In genomic region chr17:74485841-74486240, GRCh38 we compare ENCODE assay signal across 20 cellular contexts. TPM values are rescaled to one million over a fixed set of nuclear protein-coding genes. Genes with fewer than 3 reads are reported as not detected.
"Had no signal": no experiment of that assay in that cellular context is flagged by ENCODE, and none has a peak within 500 bp of the region (broad histone marks: within the 10 kb centered on the region; RNA-seq: fewer than 3 reads in every experiment).

No MANE protein-coding gene starts in this region.

- H3K9me3 ChIP-seq: colonic mucosa, heart left ventricle, lower lobe of right lung, transverse colon had no signal

- H3K27me3 ChIP-seq: colonic mucosa, transverse colon had no signal

- H3K4me3 ChIP-seq: colonic mucosa, heart left ventricle, lower lobe of right lung, SJSA1, transverse colon had no signal

- H3K9me3 Mint-ChIP-seq: activated T-helper 17 cell treated with anti-CD3 and anti-CD28 coated beads, Interleukin-2, amount 50 U/mL, for 72 hours; central memory CD8-positive, alpha-beta T cell had no signal

- H3K4me3 Mint-ChIP-seq: activated naive CD4-positive, alpha-beta T cell treated with anti-CD3 and anti-CD28 coated beads, Interleukin-2, amount 10 ng/mL, durations not matched to agents 7 days and 5 days; activated naive CD8-positive, alpha-beta T cell treated with anti-CD3 and anti-CD28 coated beads, Interleukin-2, amount 50 U/mL, for 24 hours; activated T-helper 17 cell treated with anti-CD3 and anti-CD28 coated beads, Interleukin-2, amount 50 U/mL, for 72 hours; brain; central memory CD8-positive, alpha-beta T cell; nephron progenitor cell had no signal

- H3K36me3 ChIP-seq: colonic mucosa, heart left ventricle, SJSA1, transverse colon, WERI-Rb-1 had no signal

- H3K4me1 Mint-ChIP-seq: activated naive CD8-positive, alpha-beta T cell treated with anti-CD3 and anti-CD28 coated beads, Interleukin-2, amount 50 U/mL, for 24 hours; brain; nephron progenitor cell had no signal

- H3K27me3 Mint-ChIP-seq: activated naive CD8-positive, alpha-beta T cell treated with anti-CD3 and anti-CD28 coated beads, Interleukin-2, amount 50 U/mL, for 24 hours; activated T-helper 17 cell treated with anti-CD3 and anti-CD28 coated beads, Interleukin-2, amount 50 U/mL, for 72 hours; central memory CD8-positive, alpha-beta T cell had no signal

- H3K27ac Mint-ChIP-seq: activated naive CD4-positive, alpha-beta T cell treated with anti-CD3 and anti-CD28 coated beads, Interleukin-2, amount 10 ng/mL, durations not matched to agents 7 days and 5 days; activated naive CD8-positive, alpha-beta T cell treated with anti-CD3 and anti-CD28 coated beads, Interleukin-2, amount 50 U/mL, for 24 hours; activated T-helper 17 cell treated with anti-CD3 and anti-CD28 coated beads, Interleukin-2, amount 50 U/mL, for 72 hours; nephron progenitor cell had no signal

- H3K36me3 Mint-ChIP-seq: brain had no signal

- ATAC-seq: activated naive CD8-positive, alpha-beta T cell treated with anti-CD3 and anti-CD28 coated beads, Interleukin-2, amount 50 U/mL, for 24 hours; activated T-helper 17 cell treated with anti-CD3 and anti-CD28 coated beads, Interleukin-2, amount 50 U/mL, for 72 hours; heart left ventricle; lower lobe of right lung; stimulated activated naive CD8-positive, alpha-beta T cell treated with anti-CD3 and anti-CD28 coated beads, Interleukin-15, Interleukin-2, amounts not matched to agents 100 U/mL and 50 U/mL, for 24 hours had no signal

- H3K27ac ChIP-seq: colonic mucosa, heart left ventricle, lower lobe of right lung, SJSA1, transverse colon, WERI-Rb-1 had no signal

- DNase-seq: activated CD4-positive, alpha-beta T cell treated with anti-CD3 and anti-CD28 coated beads, Interleukin-2, amount 50 U/mL, for 48 hours; activated naive CD4-positive, alpha-beta T cell treated with anti-CD3 and anti-CD28 coated beads, Interleukin-2, amount 10 ng/mL, durations not matched to agents 7 days and 5 days; activated naive CD8-positive, alpha-beta T cell treated with anti-CD3 and anti-CD28 coated beads, Interleukin-2, amount 50 U/mL, for 24 hours; activated T-cell treated with anti-CD3 and anti-CD28 coated beads, Interleukin-2, amount 50 U/mL, for 1 hour; anterior cingulate cortex; colonic mucosa; heart left ventricle; lower lobe of right lung; nephron progenitor cell; occipital lobe; stimulated activated CD4-positive, alpha-beta T cell treated with anti-CD3 and anti-CD28 coated beads, Interleukin-2, amount 100 ng/mL, for 24 hours; stimulated activated naive CD8-positive, alpha-beta T cell treated with anti-CD3 and anti-CD28 coated beads, Interleukin-15, Interleukin-2, amounts not matched to agents 100 U/mL and 50 U/mL, for 24 hours; transverse colon; WERI-Rb-1 had no signal

- H3K4me1 ChIP-seq: colonic mucosa, heart left ventricle, lower lobe of right lung, SJSA1, transverse colon had no signal

RNA-seq across cellular contexts. Expression of gene CD300A, which starts 19.4 kb away (rescaled TPM):
- total RNA-seq: SJSA1 had no signal

RNA-seq across cellular contexts. Expression of gene CD300LB, which starts 45.4 kb away (rescaled TPM):
- total RNA-seq: activated T-helper 17 cell treated with anti-CD3 and anti-CD28 coated beads, Interleukin-2, amount 50 U/mL, for 72 hours; frontal cortex; occipital lobe; SJSA1; T-helper 2 cell treated with Interferon-gamma antibody and Interleukin-4, amounts not matched to agents 100 ng/mL and 5 ng/mL, for 36 hours had no signal

RNA-seq across cellular contexts. Expression of gene GPRC5C, which starts 54.0 kb away (rescaled TPM):
- total RNA-seq: T-helper 2 cell treated with Interferon-gamma antibody and Interleukin-4, amounts not matched to agents 100 ng/mL and 5 ng/mL, for 36 hours had no signal
